ENCODE assay signal across 12 cellular contexts in genomic region chr10:25820496-25821415, GRCh38.
DNase-seq lines count a peak whose midpoint lies in the region; ATAC-seq and TF ChIP-seq lines count a peak whose summit lies in the region.
"Had no signal": no experiment of that assay in that cellular context is flagged by ENCODE, and none has a peak within 500 bp of the region (broad histone marks: within the 10 kb centered on the region; RNA-seq: fewer than 3 reads in every experiment).

No MANE protein-coding gene starts in this region.

- ATAC-seq in HG03354 (IDR thresholded peaks at IDR 0.05; ENCODE audit: poor library complexity, severe bottlenecking, unreplicated experiment) (peak; percentile 59), T-helper 17 cell (no peak), body of pancreas (no peak)

- no peak overlapping the region for H4K91ac ChIP-seq in neuronal stem cell (ENCODE audit: low read depth, low read length, poor library complexity)

- H2BK5ac ChIP-seq in neuronal stem cell (ENCODE audit: low read length): no peak overlapping the region

- H3K4me1 ChIP-seq in neuronal stem cell (ENCODE audit: control insufficient read depth in 2 of 2, insufficient read depth in 1 of 2, low read depth in 1 of 2, low read length in 2 of 2): peaks cover 5 to 11% of the 10 kb centered on the region in 2 donors
- no peaks in the 10 kb centered on the region for H3K4me1 ChIP-seq in body of pancreas

- H3K4ac ChIP-seq in neuronal stem cell (ENCODE audit: low read length): no peak overlapping the region

- H3K9me3 Mint-ChIP-seq in activated CD4-positive, alpha-beta T cell treated with anti-CD3 and anti-CD28 coated beads, Interleukin-2, amount 10 ng/mL, durations not matched to agents 7 days and 5 days: no peaks in the 10 kb centered on the region
- H3K9me3 Mint-ChIP-seq in mesothelial cell of epicardium: no peaks in the 10 kb centered on the region

- no CpG with 5 or more reads among the region's 11 CpGs for WGBS in neuronal stem cell (ENCODE audit: extremely low coverage in 2 of 2, insufficient read length in 2 of 2, insufficient replicate concordance in 1 of 2), 2 donors
- WGBS in body of pancreas, 2 donors: 55 to 64% methylated on average over 11 of the region's 11 CpGs

- H3K4me2 ChIP-seq in neuronal stem cell (ENCODE audit: insufficient read depth, low read length, poor library complexity, severe bottlenecking): no peak overlapping the region

- H3K23ac ChIP-seq in neuronal stem cell (ENCODE audit: low read depth, low read length, poor library complexity): no peak overlapping the region

- H3K9me3 ChIP-seq in T-helper 17 cell (ENCODE audit: control insufficient read depth, low read length, poor library complexity, severe bottlenecking) (no peaks in the 10 kb centered on the region), neuronal stem cell (replicated peaks in 1 of 2; ENCODE audit: control insufficient read depth in 2 of 2, insufficient read depth in 1 of 2, low read depth in 1 of 2, low read length in 2 of 2) (no peaks in the 10 kb centered on the region), body of pancreas (no peaks in the 10 kb centered on the region)

- no peak overlapping the region for H2BK12ac ChIP-seq in neuronal stem cell (ENCODE audit: low read length)

- H2AK5ac ChIP-seq in neuronal stem cell (ENCODE audit: low read depth, low read length): no peak overlapping the region

- no peak for DNase-seq in activated CD4-positive, alpha-beta T cell treated with anti-CD3 and anti-CD28 coated beads, Interleukin-2, amount 10 ng/mL, durations not matched to agents 7 days and 5 days
- DNase-seq in activated CD4-positive, alpha-beta T cell treated with anti-CD3 and anti-CD28 coated beads, Interleukin-2, amount 50 U/mL, for 48 hours: no peak
- DNase-seq in T-helper 17 cell: no peak
- DNase-seq in neuronal stem cell (ENCODE audit: low spot score): no peak
- no peak for DNase-seq in AG08396 (ENCODE audit: low spot score)
- no peak for DNase-seq in body of pancreas
- no peak for DNase-seq in mesothelial cell of epicardium (ENCODE audit: low spot score in 2 of 2, unreplicated experiment in 2 of 2)
- DNase-seq: amniotic stem cell, H7, kidney, NCI-H526 treated with DMSO at 0.1 percent for 48 hours had no signal

- peaks cover 2% of the 10 kb centered on the region for H3K27me3 Mint-ChIP-seq in activated CD4-positive, alpha-beta T cell treated with anti-CD3 and anti-CD28 coated beads, Interleukin-2, amount 10 ng/mL, durations not matched to agents 7 days and 5 days
- H3K27me3 Mint-ChIP-seq in T-helper 17 cell: peaks cover 4% of the 10 kb centered on the region
- H3K27me3 Mint-ChIP-seq in mesothelial cell of epicardium (ENCODE audit: low read depth): peaks cover 5% of the 10 kb centered on the region

- peaks cover 4% of the 10 kb centered on the region for H3K4me1 Mint-ChIP-seq in activated CD4-positive, alpha-beta T cell treated with anti-CD3 and anti-CD28 coated beads, Interleukin-2, amount 10 ng/mL, durations not matched to agents 7 days and 5 days
- H3K4me1 Mint-ChIP-seq in T-helper 17 cell: peaks cover 4% of the 10 kb centered on the region
- H3K4me1 Mint-ChIP-seq in mesothelial cell of epicardium: peaks cover 22% of the 10 kb centered on the region

- H2BK120ac ChIP-seq in neuronal stem cell (ENCODE audit: low read depth, low read length): no peak overlapping the region

- CTCF ChIA-PET in activated CD4-positive, alpha-beta T cell treated with anti-CD3 and anti-CD28 coated beads, Interleukin-2, amount 10 ng/mL, durations not matched to agents 7 days and 5 days (lab: Charles Lee): no interaction called here

- peak overlapping the region; percentile 2 for H3K4me3 Mint-ChIP-seq in activated CD4-positive, alpha-beta T cell treated with anti-CD3 and anti-CD28 coated beads, Interleukin-2, amount 10 ng/mL, durations not matched to agents 7 days and 5 days
- H3K4me3 Mint-ChIP-seq in T-helper 17 cell (peak overlapping the region; percentile 79), mesothelial cell of epicardium (no peak overlapping the region)

- TF ChIP-seq CTCF in body of pancreas (IDR thresholded peaks at IDR 0.05) (no peak), mesothelial cell of epicardium (IDR thresholded peaks at IDR 0.05; ENCODE audit: unreplicated experiment) (no peak)

- H3K36me3 ChIP-seq in neuronal stem cell (replicated peaks in 1 of 2; ENCODE audit: control insufficient read depth in 2 of 2, insufficient read depth in 2 of 2, low read length in 2 of 2): no peaks in the 10 kb centered on the region
- H3K36me3 ChIP-seq in body of pancreas (replicated peaks in 1 of 2; ENCODE audit: insufficient read depth in 1 of 2, low read depth in 2 of 2): no peaks in the 10 kb centered on the region

- H3K18ac ChIP-seq in neuronal stem cell (ENCODE audit: low read length): no peak overlapping the region

- POLR2A ChIA-PET in activated CD4-positive, alpha-beta T cell treated with anti-CD3 and anti-CD28 coated beads, Interleukin-2, amount 10 ng/mL, durations not matched to agents 7 days and 5 days (lab: Charles Lee): no interaction called here

- H3K27ac ChIP-seq in neuronal stem cell (replicated peaks; ENCODE audit: low read length) (no peak overlapping the region), body of pancreas (no peak overlapping the region)

- H4K8ac ChIP-seq in neuronal stem cell (ENCODE audit: low read depth, low read length): no peak overlapping the region

- no peak for TF ChIP-seq POLR2A in body of pancreas (IDR thresholded peaks at IDR 0.05)

- H3K36me3 Mint-ChIP-seq in activated CD4-positive, alpha-beta T cell treated with anti-CD3 and anti-CD28 coated beads, Interleukin-2, amount 10 ng/mL, durations not matched to agents 7 days and 5 days (ENCODE audit: low read depth): no peaks in the 10 kb centered on the region
- H3K36me3 Mint-ChIP-seq in T-helper 17 cell (ENCODE audit: low read depth) (no peaks in the 10 kb centered on the region), mesothelial cell of epicardium (no peaks in the 10 kb centered on the region)

- H2AFZ ChIP-seq in neuronal stem cell (ENCODE audit: low read length): peak overlapping the region; percentile 66

- H3K27me3 ChIP-seq in neuronal stem cell (ENCODE audit: control insufficient read depth in 3 of 3, insufficient read depth in 3 of 3, low read depth in 1 of 3, low read length in 3 of 3) (no peaks in the 10 kb centered on the region), body of pancreas (no peaks in the 10 kb centered on the region)

- no peak overlapping the region for H2BK15ac ChIP-seq in neuronal stem cell (ENCODE audit: low read length)

- H3K9ac ChIP-seq in neuronal stem cell (ENCODE audit: low read depth, low read length, poor library complexity): no peak overlapping the region

- H3K14ac ChIP-seq in neuronal stem cell (ENCODE audit: low read length): no peak overlapping the region

- H3K79me1 ChIP-seq in neuronal stem cell (ENCODE audit: low read depth, low read length): no peaks in the 10 kb centered on the region

- H3K27ac Mint-ChIP-seq in activated CD4-positive, alpha-beta T cell treated with anti-CD3 and anti-CD28 coated beads, Interleukin-2, amount 10 ng/mL, durations not matched to agents 7 days and 5 days: peak overlapping the region; percentile 52
- H3K27ac Mint-ChIP-seq in T-helper 17 cell (no peak overlapping the region), mesothelial cell of epicardium (no peak overlapping the region)

- H3K4me3 ChIP-seq in neuronal stem cell (ENCODE audit: low read length in 2 of 2) (no peak overlapping the region), body of pancreas (no peak overlapping the region)

- intact Hi-C loops in body of pancreas (cut with DNase I): no loop called here
